ENCODE assay signal across 19 cellular contexts in the genomic region with DNA sequence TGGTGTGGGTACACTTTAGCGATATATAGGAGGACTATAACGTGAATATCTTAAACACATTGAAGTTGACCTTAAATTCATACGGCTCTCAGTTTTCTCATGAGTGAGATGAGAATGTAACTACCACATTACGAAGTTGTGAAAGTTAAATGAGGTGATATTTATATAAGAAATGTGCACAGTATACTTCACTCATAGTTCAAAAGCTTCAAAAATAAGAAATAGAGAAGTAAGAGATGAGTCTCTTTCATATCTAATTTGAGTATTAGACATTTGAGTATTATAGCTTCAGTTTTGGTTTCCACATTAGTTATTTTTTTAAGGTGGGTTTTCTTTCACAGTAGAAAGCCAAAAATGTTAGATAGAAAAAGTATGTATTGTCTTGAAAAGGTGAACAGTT.
"Had no signal": no experiment of that assay in that cellular context is flagged by ENCODE, and none has a peak within 500 bp of the region (broad histone marks: within the 10 kb centered on the region; RNA-seq: fewer than 3 reads in every experiment).

No MANE protein-coding gene starts in this region.

- H3K4me1 Mint-ChIP-seq: immature natural killer cell, mesothelial cell of epicardium, neural crest cell had no signal

- H3K27ac Mint-ChIP-seq: activated CD8-positive, alpha-beta T cell treated with anti-CD3 and anti-CD28 coated beads for 36 hours; activated naive CD4-positive, alpha-beta T cell treated with anti-CD3 and anti-CD28 coated beads for 36 hours; activated T-cell treated with anti-CD3 and anti-CD28 coated beads, Interleukin-2, amount 50 U/mL, for 72 hours; immature natural killer cell; mesothelial cell of epicardium; stimulated activated naive CD8-positive, alpha-beta T cell treated with anti-CD3 and anti-CD28 coated beads, Interleukin-15, Interleukin-2, amounts not matched to agents 100 ng/mL and 50 ng/mL, for 24 hours had no signal

- H3K4me3 Mint-ChIP-seq: activated CD8-positive, alpha-beta T cell treated with anti-CD3 and anti-CD28 coated beads for 36 hours; activated naive CD4-positive, alpha-beta T cell treated with anti-CD3 and anti-CD28 coated beads for 36 hours; activated T-cell treated with anti-CD3 and anti-CD28 coated beads, Interleukin-2, amount 50 U/mL, for 72 hours; immature natural killer cell; mesothelial cell of epicardium; neural crest cell; stimulated activated naive CD8-positive, alpha-beta T cell treated with anti-CD3 and anti-CD28 coated beads, Interleukin-15, Interleukin-2, amounts not matched to agents 100 ng/mL and 50 ng/mL, for 24 hours had no signal

- H3K36me3 Mint-ChIP-seq: immature natural killer cell, mesothelial cell of epicardium had no signal

- H3K9me3 Mint-ChIP-seq: activated CD8-positive, alpha-beta T cell treated with anti-CD3 and anti-CD28 coated beads for 36 hours; mesothelial cell of epicardium; neural crest cell; stimulated activated naive CD8-positive, alpha-beta T cell treated with anti-CD3 and anti-CD28 coated beads, Interleukin-15, Interleukin-2, amounts not matched to agents 100 ng/mL and 50 ng/mL, for 24 hours had no signal

- H3K27me3 Mint-ChIP-seq: activated CD8-positive, alpha-beta T cell treated with anti-CD3 and anti-CD28 coated beads for 36 hours; stimulated activated naive CD8-positive, alpha-beta T cell treated with anti-CD3 and anti-CD28 coated beads, Interleukin-15, Interleukin-2, amounts not matched to agents 100 ng/mL and 50 ng/mL, for 24 hours had no signal

- ATAC-seq: activated CD8-positive, alpha-beta T cell treated with anti-CD3 and anti-CD28 coated beads for 36 hours; activated T-cell treated with anti-CD3 and anti-CD28 coated beads, Interleukin-2, amount 50 U/mL, for 72 hours; left cardiac atrium; lower lobe of right lung; pancreas; upper lobe of right lung had no signal

- DNase-seq: activated CD4-positive, alpha-beta T cell treated with anti-CD3 and anti-CD28 coated beads for 4 hours; activated CD8-positive, alpha-beta memory T cell treated with anti-CD3 and anti-CD28 coated beads, Interleukin-2, amount 50 U/mL, for 4 hours; activated CD8-positive, alpha-beta T cell treated with anti-CD3 and anti-CD28 coated beads for 36 hours; activated naive CD4-positive, alpha-beta T cell treated with anti-CD3 and anti-CD28 coated beads for 36 hours; activated T-cell treated with anti-CD3 and anti-CD28 coated beads, Interleukin-2, amount 50 U/mL, for 72 hours; esophagus squamous epithelium; foreskin fibroblast; glutamatergic neuron; immature natural killer cell; left cardiac atrium; lower lobe of right lung; pancreas; stimulated activated CD4-positive, alpha-beta T cell treated with anti-CD3 and anti-CD28 coated beads, Interleukin-4, amount 100 ng/mL, for 1 hour; stimulated activated CD8-positive, alpha-beta memory T cell treated with anti-CD3 and anti-CD28 coated beads, Interleukin-4, amount 100 ng/mL, for 48 hours; upper lobe of right lung; WERI-Rb-1 had no signal
